In genomic region chr3:52218953-52219650, GRCh38 we compare ENCODE assay signal across 13 cellular contexts. TPM values are rescaled to one million over a fixed set of nuclear protein-coding genes. Genes with fewer than 3 reads are reported as not detected.
DNase-seq lines count a peak whose midpoint lies in the region; ATAC-seq and TF ChIP-seq lines count a peak whose summit lies in the region.
"Had no signal": no experiment of that assay in that cellular context is flagged by ENCODE, and none has a peak within 500 bp of the region (broad histone marks: within the 10 kb centered on the region; RNA-seq: fewer than 3 reads in every experiment).

No MANE protein-coding gene starts in this region.

- peak overlapping the region; percentile 42 for H3K27ac Mint-ChIP-seq in T-helper 1 cell treated with Interleukin-12 subunit alpha and Interleukin-12 subunit beta and Interleukin-4 antibody, amounts not matched to agents 30 μg/mL and 1 μg/mL, for 36 hours
- H3K27ac Mint-ChIP-seq in activated CD4-positive, alpha-beta memory T cell treated with anti-CD3 and anti-CD28 coated beads, Interleukin-2, amount 10 ng/mL, durations not matched to agents 7 days and 5 days: peak overlapping the region; percentile 97
- H3K27ac Mint-ChIP-seq in stimulated activated memory B cell treated with anti-CD40 and anti-IgM and Interleukin-4, amounts not matched to agents 10 μg/mL and 1 μg/mL and 100 μg/mL, for 72 hours: peak overlapping the region; percentile 40

- no peak overlapping the region for H3K4me3 Mint-ChIP-seq in T-helper 1 cell treated with Interleukin-12 subunit alpha and Interleukin-12 subunit beta and Interleukin-4 antibody, amounts not matched to agents 30 μg/mL and 1 μg/mL, for 36 hours
- peak overlapping the region; percentile 41 for H3K4me3 Mint-ChIP-seq in activated CD4-positive, alpha-beta memory T cell treated with anti-CD3 and anti-CD28 coated beads, Interleukin-2, amount 10 ng/mL, durations not matched to agents 7 days and 5 days
- H3K4me3 Mint-ChIP-seq in stimulated activated memory B cell treated with anti-CD40 and anti-IgM and Interleukin-4, amounts not matched to agents 10 μg/mL and 1 μg/mL and 100 μg/mL, for 72 hours: no peak overlapping the region

- DNase-seq in T-helper 1 cell (no peak), hepatocyte (ENCODE audit: low spot score) (no peak), COLO829 (ENCODE audit: low spot score) (no peak)
- no peak for DNase-seq in activated CD4-positive, alpha-beta memory T cell treated with anti-CD3 and anti-CD28 coated beads, Interleukin-2, amount 10 ng/mL, durations not matched to agents 7 days and 5 days
- DNase-seq: activated CD4-positive, CD25-positive, alpha-beta regulatory T cell treated with anti-CD3 and anti-CD28 coated beads, Interleukin-2, amount 50 U/mL, for 72 hours; hippocampal formation; KG1; NK-92 treated with Interleukin-12 subunit alpha and Interleukin-12 subunit beta, amount 100 ng/mL, for 24 hours had no signal

- no peaks in the 10 kb centered on the region for H3K36me3 ChIP-seq in hepatocyte (replicated peaks; ENCODE audit: insufficient read depth, low read depth)

- no peak for ATAC-seq in stimulated activated memory B cell treated with anti-CD40 and anti-IgM and Interleukin-4, amounts not matched to agents 10 μg/mL and 1 μg/mL and 100 μg/mL, for 72 hours
- no peak for ATAC-seq in GM21528 (IDR thresholded peaks at IDR 0.05; ENCODE audit: low FRiP score, unreplicated experiment)
- no peak for ATAC-seq in GM21737 (IDR thresholded peaks at IDR 0.05; ENCODE audit: unreplicated experiment)
- ATAC-seq: pancreas had no signal

- POLR2A ChIA-PET in activated CD4-positive, alpha-beta memory T cell treated with anti-CD3 and anti-CD28 coated beads, Interleukin-2, amount 10 ng/mL, durations not matched to agents 7 days and 5 days (lab: Charles Lee): interaction anchor here (0.7 to 11.1 kb wide), 8 partner anchors 12 to 161 kb away, joined by 3 to 121 read pairs (median 6); partner anchors contain the start of genes GLYCTK, POC1A, TWF2 and WDR82

- H3K79me2 ChIP-seq in hepatocyte: no peaks in the 10 kb centered on the region

- H3K9me2 ChIP-seq in hepatocyte (replicated peaks; ENCODE audit: insufficient read depth): no peaks in the 10 kb centered on the region

- H3K27me3 ChIP-seq in hepatocyte: no peaks in the 10 kb centered on the region
- H3K27me3 ChIP-seq: pancreas had no signal

- H3K27me3 Mint-ChIP-seq in T-helper 1 cell treated with Interleukin-12 subunit alpha and Interleukin-12 subunit beta and Interleukin-4 antibody, amounts not matched to agents 30 μg/mL and 1 μg/mL, for 36 hours (ENCODE audit: low read depth): no peaks in the 10 kb centered on the region
- no peaks in the 10 kb centered on the region for H3K27me3 Mint-ChIP-seq in activated CD4-positive, alpha-beta memory T cell treated with anti-CD3 and anti-CD28 coated beads, Interleukin-2, amount 10 ng/mL, durations not matched to agents 7 days and 5 days
- no peaks in the 10 kb centered on the region for H3K27me3 Mint-ChIP-seq in stimulated activated memory B cell treated with anti-CD40 and anti-IgM and Interleukin-4, amounts not matched to agents 10 μg/mL and 1 μg/mL and 100 μg/mL, for 72 hours

- CTCF ChIA-PET in activated CD4-positive, alpha-beta memory T cell treated with anti-CD3 and anti-CD28 coated beads, Interleukin-2, amount 10 ng/mL, durations not matched to agents 7 days and 5 days (lab: Charles Lee): interaction anchor here (0.7 to 7.3 kb wide), 18 partner anchors 9 to 557 kb away, joined by 3 to 138 read pairs (median 10); partner anchors contain the start of genes TWF2 and WDR82

- H3K27ac ChIP-seq in hepatocyte: peak overlapping the region; percentile 27

- no peak overlapping the region for H3K4me3 ChIP-seq in hepatocyte
- H3K4me3 ChIP-seq: pancreas had no signal

- peaks cover 17% of the 10 kb centered on the region for H3K4me1 ChIP-seq in hepatocyte (ENCODE audit: insufficient read depth)

- H3K9me3 Mint-ChIP-seq in T-helper 1 cell treated with Interleukin-12 subunit alpha and Interleukin-12 subunit beta and Interleukin-4 antibody, amounts not matched to agents 30 μg/mL and 1 μg/mL, for 36 hours: no peaks in the 10 kb centered on the region
- H3K9me3 Mint-ChIP-seq in activated CD4-positive, alpha-beta memory T cell treated with anti-CD3 and anti-CD28 coated beads, Interleukin-2, amount 10 ng/mL, durations not matched to agents 7 days and 5 days: no peaks in the 10 kb centered on the region
- H3K9me3 Mint-ChIP-seq in stimulated activated memory B cell treated with anti-CD40 and anti-IgM and Interleukin-4, amounts not matched to agents 10 μg/mL and 1 μg/mL and 100 μg/mL, for 72 hours: no peaks in the 10 kb centered on the region

- no peak overlapping the region for H3K4me2 ChIP-seq in hepatocyte

- H3K9me3 ChIP-seq in hepatocyte (ENCODE audit: low read depth): no peaks in the 10 kb centered on the region
- H3K9me3 ChIP-seq: pancreas had no signal

- H2AFZ ChIP-seq in hepatocyte: no peak overlapping the region

- no peaks in the 10 kb centered on the region for H4K20me1 ChIP-seq in hepatocyte (ENCODE audit: insufficient read depth, poor library complexity, severe bottlenecking)

- 47% methylated on average over 6 of the region's 6 CpGs for WGBS in hepatocyte (ENCODE audit: low lambda C conversion rate, missing lambda C conversion rate)

- no peak for TF ChIP-seq CTCF in hepatocyte (IDR thresholded peaks at IDR 0.05; ENCODE audit: poor library complexity)

- H3K36me3 Mint-ChIP-seq in T-helper 1 cell treated with Interleukin-12 subunit alpha and Interleukin-12 subunit beta and Interleukin-4 antibody, amounts not matched to agents 30 μg/mL and 1 μg/mL, for 36 hours (ENCODE audit: low read depth): peaks cover 21% of the 10 kb centered on the region
- H3K36me3 Mint-ChIP-seq in activated CD4-positive, alpha-beta memory T cell treated with anti-CD3 and anti-CD28 coated beads, Interleukin-2, amount 10 ng/mL, durations not matched to agents 7 days and 5 days (ENCODE audit: low read depth): peaks cover 23% of the 10 kb centered on the region
- H3K36me3 Mint-ChIP-seq in stimulated activated memory B cell treated with anti-CD40 and anti-IgM and Interleukin-4, amounts not matched to agents 10 μg/mL and 1 μg/mL and 100 μg/mL, for 72 hours: peaks cover 58% of the 10 kb centered on the region

- peaks cover 66% of the 10 kb centered on the region for H3K4me1 Mint-ChIP-seq in T-helper 1 cell treated with Interleukin-12 subunit alpha and Interleukin-12 subunit beta and Interleukin-4 antibody, amounts not matched to agents 30 μg/mL and 1 μg/mL, for 36 hours (ENCODE audit: low read depth)
- peaks cover 92% of the 10 kb centered on the region for H3K4me1 Mint-ChIP-seq in activated CD4-positive, alpha-beta memory T cell treated with anti-CD3 and anti-CD28 coated beads, Interleukin-2, amount 10 ng/mL, durations not matched to agents 7 days and 5 days
- H3K4me1 Mint-ChIP-seq in stimulated activated memory B cell treated with anti-CD40 and anti-IgM and Interleukin-4, amounts not matched to agents 10 μg/mL and 1 μg/mL and 100 μg/mL, for 72 hours: peaks cover 89% of the 10 kb centered on the region

RNA-seq across cellular contexts. Expression of gene TLR9, which starts 6.3 kb away (rescaled TPM):
- under 1 TPM; 0.55 to 0.83 TPM for total RNA-seq in activated CD4-positive, alpha-beta memory T cell treated with anti-CD3 and anti-CD28 coated beads, Interleukin-2, amount 10 ng/mL, durations not matched to agents 7 days and 5 days
- total RNA-seq in hepatocyte: not detected in 2 replicates
- polyA plus RNA-seq in hepatocyte: not detected in 2 replicates

RNA-seq across cellular contexts. Expression of gene TWF2, which starts 19.9 kb away (rescaled TPM):
- 100 to 1,000 TPM; 118 to 119 TPM for total RNA-seq in activated CD4-positive, alpha-beta memory T cell treated with anti-CD3 and anti-CD28 coated beads, Interleukin-2, amount 10 ng/mL, durations not matched to agents 7 days and 5 days
- total RNA-seq in hepatocyte: 52.5 and 59.1 TPM in 2 replicates
- polyA plus RNA-seq in hepatocyte: 45.7 and 47.4 TPM in 2 replicates

RNA-seq across cellular contexts. Expression of gene ALAS1, which starts 21.1 kb away (rescaled TPM):
- 10 to 100 TPM; 62.1 to 62.6 TPM for total RNA-seq in activated CD4-positive, alpha-beta memory T cell treated with anti-CD3 and anti-CD28 coated beads, Interleukin-2, amount 10 ng/mL, durations not matched to agents 7 days and 5 days
- 81.8 and 85.3 TPM in 2 replicates for total RNA-seq in hepatocyte
- polyA plus RNA-seq in hepatocyte: 90.1 and 91.2 TPM in 2 replicates

RNA-seq across cellular contexts. Expression of gene PPM1M, which starts 26.5 kb away (rescaled TPM):
- 100 to 1,000 TPM; 123 to 124 TPM for total RNA-seq in activated CD4-positive, alpha-beta memory T cell treated with anti-CD3 and anti-CD28 coated beads, Interleukin-2, amount 10 ng/mL, durations not matched to agents 7 days and 5 days
- total RNA-seq in hepatocyte: 6.2 and 8.0 TPM in 2 replicates
- polyA plus RNA-seq in hepatocyte: 8.4 and 10.7 TPM in 2 replicates

RNA-seq across cellular contexts. Expression of gene WDR82, which starts 59.3 kb away (rescaled TPM):
- 100 to 1,000 TPM; 131 TPM for total RNA-seq in activated CD4-positive, alpha-beta memory T cell treated with anti-CD3 and anti-CD28 coated beads, Interleukin-2, amount 10 ng/mL, durations not matched to agents 7 days and 5 days
- total RNA-seq in hepatocyte: 50.9 and 52.1 TPM in 2 replicates
- 20.2 and 24.8 TPM in 2 replicates for polyA plus RNA-seq in hepatocyte

Comparison
In these comparisons a context has a peak if more than half of its experiments do, and no peak if none do; other contexts are left out.
1. H3K27ac Mint-ChIP-seq: peak in every context shown above with its lines; median percentile 97 in activated CD4-positive, alpha-beta memory T cell treated with anti-CD3 and anti-CD28 coated beads, Interleukin-2, amount 10 ng/mL, durations not matched to agents 7 days and 5 days; 42 in T-helper 1 cell treated with Interleukin-12 subunit alpha and Interleukin-12 subunit beta and Interleukin-4 antibody, amounts not matched to agents 30 μg/mL and 1 μg/mL, for 36 hours; 40 in stimulated activated memory B cell treated with anti-CD40 and anti-IgM and Interleukin-4, amounts not matched to agents 10 μg/mL and 1 μg/mL and 100 μg/mL, for 72 hours.